Comparison of ENCODE assay signal across 10 cellular contexts in genomic region chr11:67581469-67581868, GRCh38. TPM values are rescaled to one million over a fixed set of nuclear protein-coding genes. Genes with fewer than 3 reads are reported as not detected.
DNase-seq lines count a peak whose midpoint lies in the region; ATAC-seq, FAIRE-seq and TF ChIP-seq lines count a peak whose summit lies in the region.
"Had no signal": no experiment of that assay in that cellular context is flagged by ENCODE, and none has a peak within 500 bp of the region (broad histone marks: within the 10 kb centered on the region; RNA-seq: fewer than 3 reads in every experiment).

No MANE protein-coding gene starts in this region.

- no peaks in the 10 kb centered on the region for H3K9me3 ChIP-seq in astrocyte (ENCODE audit: insufficient read depth, low read depth, low read length)
- H3K9me3 ChIP-seq in CD8-positive, alpha-beta T cell (ENCODE audit: low read length) = no peaks in the 10 kb centered on the region

- H3K9me2 ChIP-seq in GM23338 (ENCODE audit: insufficient read depth) = no peaks in the 10 kb centered on the region

- H3K27ac Mint-ChIP-seq in GM23338 = peak overlapping the region; percentile 94
- peak overlapping the region; percentile 60 for H3K27ac Mint-ChIP-seq in astrocyte (ENCODE audit: unreplicated experiment)
- H3K27ac Mint-ChIP-seq in nephron progenitor cell = peak overlapping the region; percentile 58
- no peak overlapping the region for H3K27ac Mint-ChIP-seq in CD8-positive, alpha-beta T cell

- H3K4me2 ChIP-seq in GM23338 (peak overlapping the region; percentile 69), astrocyte (ENCODE audit: low read length) (no peak overlapping the region)

- DNase-seq in GM23338 (ENCODE audit: low spot score) (peak; percentile 72), astrocyte (ENCODE audit: low read depth) (no peak), nephron progenitor cell (no peak), G401 (ENCODE audit: low spot score) (no peak), foreskin melanocyte (no peak)
- no peak for DNase-seq in CD8-positive, alpha-beta T cell
- DNase-seq: activated naive CD4-positive, alpha-beta T cell treated with anti-CD3 and anti-CD28 coated beads, Interleukin-2, amount 50 U/mL, for 16 hours; DMS 273 treated with DMSO at 0.1 percent for 48 hours; effector CD4-positive, alpha-beta T cell had no signal

- CTCF ChIA-PET in CD8-positive, alpha-beta T cell (lab: Charles Lee) = no interaction called here

- POLR2A ChIA-PET in CD8-positive, alpha-beta T cell (lab: Charles Lee) = no interaction called here

- peak overlapping the region; percentile 96 for H3K4me3 Mint-ChIP-seq in GM23338
- H3K4me3 Mint-ChIP-seq in astrocyte (ENCODE audit: unreplicated experiment) = peak overlapping the region; percentile 55
- peak overlapping the region; percentile 56 for H3K4me3 Mint-ChIP-seq in nephron progenitor cell
- H3K4me3 Mint-ChIP-seq in CD8-positive, alpha-beta T cell = no peak overlapping the region

- H3K9me3 Mint-ChIP-seq in GM23338 (peaks cover 2% of the 10 kb centered on the region; the same call in 2 of the 3 replicates), astrocyte (ENCODE audit: unreplicated experiment) (no peaks in the 10 kb centered on the region), nephron progenitor cell (peaks cover 3% of the 10 kb centered on the region)
- H3K9me3 Mint-ChIP-seq in CD8-positive, alpha-beta T cell = no peaks in the 10 kb centered on the region

- peaks cover 9% of the 10 kb centered on the region for H3F3A ChIP-seq in GM23338 (replicated peaks; ENCODE audit: low read depth)

- no peak overlapping the region for H3K9ac ChIP-seq in astrocyte (ENCODE audit: low read length)

- H3K27me3 Mint-ChIP-seq in GM23338 (ENCODE audit: insufficient read depth, low read depth, poor library complexity) (peaks cover 30% of the 10 kb centered on the region), astrocyte (ENCODE audit: low read depth, unreplicated experiment) (peaks cover 8% of the 10 kb centered on the region), nephron progenitor cell (ENCODE audit: low read depth, poor library complexity) (peaks cover 66% of the 10 kb centered on the region)
- H3K27me3 Mint-ChIP-seq in CD8-positive, alpha-beta T cell (ENCODE audit: low read depth) = peaks cover 5% of the 10 kb centered on the region

- in situ Hi-C loops in G401 (cut with HindIII; ENCODE audit: low sequenced_read_pairs) = no loop called here

- peaks cover 39% of the 10 kb centered on the region for H3K4me1 ChIP-seq in GM23338 (ENCODE audit: insufficient read depth)
- peaks cover 21% of the 10 kb centered on the region for H3K4me1 ChIP-seq in astrocyte (ENCODE audit: insufficient read depth, low read length)
- peaks cover 24% of the 10 kb centered on the region for H3K4me1 ChIP-seq in CD8-positive, alpha-beta T cell (ENCODE audit: insufficient read depth, low read length)

- no peak for FAIRE-seq in astrocyte (lab: Jason Lieb, UNC)

- TF ChIP-seq CTCF in GM23338 (conservative IDR thresholded peaks at IDR 0.05; ENCODE audit: low read depth in 2 of 2) = no peak
- no peak for TF ChIP-seq CTCF in astrocyte (IDR thresholded peaks at IDR 0.05; ENCODE audit: insufficient read depth, low read depth, low read length)
- no peak for TF ChIP-seq CTCF in nephron progenitor cell (IDR thresholded peaks at IDR 0.05)
- no peak for TF ChIP-seq CTCF in CD8-positive, alpha-beta T cell (IDR thresholded peaks at IDR 0.05)

- H3K79me2 ChIP-seq in GM23338 (replicated peaks; ENCODE audit: insufficient read depth) (peaks cover 27% of the 10 kb centered on the region), astrocyte (ENCODE audit: insufficient read depth, low read length) (peaks cover 29% of the 10 kb centered on the region)

- H3K27me3 ChIP-seq in GM23338 (ENCODE audit: insufficient read depth) = no peaks in the 10 kb centered on the region
- H3K27me3 ChIP-seq in astrocyte (ENCODE audit: insufficient read depth, low read length) = peaks cover 18% of the 10 kb centered on the region
- no peaks in the 10 kb centered on the region for H3K27me3 ChIP-seq in CD8-positive, alpha-beta T cell (ENCODE audit: insufficient read depth, low read length)

- intact Hi-C loops in CD8-positive, alpha-beta T cell (cut with DNase I, micrococcal nuclease) = no loop called here

- peaks cover 23% of the 10 kb centered on the region for H3K36me3 Mint-ChIP-seq in GM23338 (ENCODE audit: low read depth)
- H3K36me3 Mint-ChIP-seq in astrocyte (ENCODE audit: low read depth, unreplicated experiment) = peaks cover 14% of the 10 kb centered on the region
- H3K36me3 Mint-ChIP-seq in nephron progenitor cell (ENCODE audit: low read depth) = peaks cover 18% of the 10 kb centered on the region
- peaks cover 2% of the 10 kb centered on the region for H3K36me3 Mint-ChIP-seq in CD8-positive, alpha-beta T cell

- H2AFZ ChIP-seq in GM23338 (no peak overlapping the region), astrocyte (ENCODE audit: low read depth, low read length) (no peak overlapping the region)

- H3K36me3 ChIP-seq in GM23338 (ENCODE audit: insufficient read depth) = peaks cover 9% of the 10 kb centered on the region; the same call in 1 of the 2 replicates
- H3K36me3 ChIP-seq in astrocyte (ENCODE audit: insufficient read depth, low read length) = no peaks in the 10 kb centered on the region
- no peaks in the 10 kb centered on the region for H3K36me3 ChIP-seq in CD8-positive, alpha-beta T cell (ENCODE audit: insufficient read depth, low read length)

- H3K27ac ChIP-seq in GM23338 (ENCODE audit: low read depth) (no peak overlapping the region), astrocyte (ENCODE audit: low read depth, low read length) (no peak overlapping the region)
- no peak overlapping the region for H3K27ac ChIP-seq in CD8-positive, alpha-beta T cell (ENCODE audit: low read depth, low read length)

- no peak for ATAC-seq in GM23338
- no peak for ATAC-seq in CD8-positive, alpha-beta T cell

- H3K4me1 Mint-ChIP-seq in GM23338 (peaks cover 58% of the 10 kb centered on the region), astrocyte (ENCODE audit: low read depth, unreplicated experiment) (peaks cover 27% of the 10 kb centered on the region), nephron progenitor cell (peaks cover 54% of the 10 kb centered on the region)
- H3K4me1 Mint-ChIP-seq in CD8-positive, alpha-beta T cell (ENCODE audit: low read depth) = peaks cover 44% of the 10 kb centered on the region

- peak overlapping the region; percentile 17 for H3K4me3 ChIP-seq in GM23338
- no peak overlapping the region for H3K4me3 ChIP-seq in astrocyte (ENCODE audit: insufficient read depth, low read depth, low read length)
- H3K4me3 ChIP-seq in CD8-positive, alpha-beta T cell (ENCODE audit: low read depth, low read length) = no peak overlapping the region

- H4K20me1 ChIP-seq in GM23338 (replicated peaks; ENCODE audit: insufficient read depth) (peaks cover 13% of the 10 kb centered on the region; the same call in 1 of the 2 replicates), astrocyte (ENCODE audit: insufficient read depth, low read length) (peaks cover 22% of the 10 kb centered on the region)

TF ChIP-seq in GM23338, 12 proteins besides CTCF, POLR2A, EP300 and RAD21 (continues in another document):
- TF ChIP-seq CREB1 (CRISPR knock-in tag; IDR thresholded peaks at IDR 0.05; ENCODE audit: low read depth) (no peak), EZH2 (IDR thresholded peaks at IDR 0.05; ENCODE audit: low read depth, unreplicated experiment) (no peak), JUNB (IDR thresholded peaks at IDR 0.05; ENCODE audit: unreplicated experiment) (no peak), EZH2phosphoT487 (IDR thresholded peaks at IDR 0.05; ENCODE audit: unreplicated experiment) (no peak)

RNA-seq across cellular contexts. Expression of gene GSTP1, which starts 2.1 kb away (rescaled TPM):
- 1,021 and 1,776 TPM in 2 replicates for total RNA-seq in GM23338 (2014; rRNA removed; shearing (Covaris generic))
- 1,881 and 1,914 TPM in 2 replicates for polyA plus RNA-seq in GM23338 (2016; fragmentation: Nextera tagmentation; extraction: Ambion mirVana)
- 1,173 and 1,365 TPM in 2 replicates for total RNA-seq in astrocyte
- total RNA-seq in G401 (2014; rRNA removed; shearing (Covaris generic)) = 1,075 and 1,129 TPM in 2 replicates
- total RNA-seq in CD8-positive, alpha-beta T cell = 10 to 100 TPM; 56.8 to 56.9 TPM

RNA-seq across cellular contexts. Expression of gene NDUFV1, which starts 25.3 kb away (rescaled TPM):
- total RNA-seq in GM23338 (2014; rRNA removed; shearing (Covaris generic)) = 202 and 241 TPM in 2 replicates
- 98.6 and 104 TPM in 2 replicates for polyA plus RNA-seq in GM23338 (2016; fragmentation: Nextera tagmentation; extraction: Ambion mirVana)
- total RNA-seq in astrocyte = 117 and 118 TPM in 2 replicates
- 412 and 488 TPM in 2 replicates for total RNA-seq in G401 (2014; rRNA removed; shearing (Covaris generic))
- total RNA-seq in CD8-positive, alpha-beta T cell = 100 to 1,000 TPM; 220 to 237 TPM

RNA-seq across cellular contexts. Expression of gene NUDT8, which starts 48.3 kb away (rescaled TPM):
- 5.0 and 6.6 TPM in 2 replicates for total RNA-seq in GM23338 (2014; rRNA removed; shearing (Covaris generic))
- 15.1 and 16.4 TPM in 2 replicates for polyA plus RNA-seq in GM23338 (2016; fragmentation: Nextera tagmentation; extraction: Ambion mirVana)
- 3.0 and 4.5 TPM in 2 replicates for total RNA-seq in astrocyte
- 12.1 and 12.6 TPM in 2 replicates for total RNA-seq in G401 (2014; rRNA removed; shearing (Covaris generic))
- 1 to 10 TPM; 1.0 to 2.0 TPM for total RNA-seq in CD8-positive, alpha-beta T cell

RNA-seq across cellular contexts. Expression of gene TBX10, which starts 58.1 kb away (rescaled TPM):
- 0.10 TPM in 1 of 2 replicates, not detected in the other for total RNA-seq in GM23338 (2014; rRNA removed; shearing (Covaris generic))
- polyA plus RNA-seq in GM23338 (2016; fragmentation: Nextera tagmentation; extraction: Ambion mirVana) = not detected in 2 replicates
- not detected in 2 replicates for total RNA-seq in astrocyte
- total RNA-seq in G401 (2014; rRNA removed; shearing (Covaris generic)) = not detected in 2 replicates
- total RNA-seq in CD8-positive, alpha-beta T cell = not detected
- total RNA-seq: osteoblast had no signal

RNA-seq across cellular contexts. Expression of gene CABP2, which starts 58.2 kb away (rescaled TPM):
- total RNA-seq in GM23338 (2014; rRNA removed; shearing (Covaris generic)) = not detected in 2 replicates
- not detected in 2 replicates for polyA plus RNA-seq in GM23338 (2016; fragmentation: Nextera tagmentation; extraction: Ambion mirVana)
- total RNA-seq in astrocyte = not detected in 2 replicates
- total RNA-seq in G401 (2014; rRNA removed; shearing (Covaris generic)) = not detected in 2 replicates
- total RNA-seq in CD8-positive, alpha-beta T cell = not detected
- total RNA-seq: osteoblast had no signal

Comparison
In these comparisons a context has a peak if more than half of its experiments do, and no peak if none do; other contexts are left out.
1. RNA of gene GSTP1, which starts 2.1 kb away (total RNA-seq): 1,021 to 1,776 TPM in GM23338, 1,173 to 1,365 TPM in astrocyte and 1,075 to 1,129 TPM in G401; 56.8 to 56.9 TPM in CD8-positive, alpha-beta T cell; every median in the first group is over 10 times any median in the second.